In the genomic region with DNA sequence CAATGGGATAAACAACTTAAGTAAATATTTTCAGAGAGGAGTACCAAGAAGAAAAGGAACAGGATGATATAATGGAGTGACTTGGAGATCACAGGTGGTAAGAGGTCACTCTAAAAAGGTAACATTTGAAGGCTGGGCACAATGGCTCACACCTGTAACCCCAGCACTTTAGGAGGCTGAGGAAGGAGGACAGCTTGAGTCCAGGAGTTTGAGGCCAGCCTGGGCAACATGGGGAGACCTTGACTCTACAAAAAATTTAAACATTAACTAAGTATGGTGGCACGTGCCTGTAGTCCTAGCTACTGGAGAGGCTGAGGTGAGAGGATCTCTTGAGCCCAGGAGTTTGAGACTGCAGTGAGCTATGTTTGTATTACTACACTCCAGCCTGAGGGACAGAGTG, we compare ENCODE assay signal across 23 cellular contexts.
"Had no signal": no experiment of that assay in that cellular context is flagged by ENCODE, and none has a peak within 500 bp of the region (broad histone marks: within the 10 kb centered on the region; RNA-seq: fewer than 3 reads in every experiment).

No MANE protein-coding gene starts in this region.

- H3K27me3 ChIP-seq: ascending aorta, cardiac muscle cell, dorsolateral prefrontal cortex, gastroesophageal sphincter, pancreas, tibial nerve had no signal

- H3K36me3 ChIP-seq: ascending aorta, cardiac muscle cell, pancreas, prostate gland had no signal

- H3K9me3 Mint-ChIP-seq: stimulated activated naive B cell treated with anti-CD40 and anti-IgM and Interleukin-4, amounts not matched to agents 10 μg/mL and 1 μg/mL and 100 μg/mL, for 72 hours had no signal

- H3K27ac Mint-ChIP-seq: nephron progenitor cell; stimulated activated naive B cell treated with anti-CD40 and anti-IgM and Interleukin-4, amounts not matched to agents 10 μg/mL and 1 μg/mL and 100 μg/mL, for 72 hours had no signal

- ATAC-seq: activated CD4-positive, CD25-positive, alpha-beta regulatory T cell treated with anti-CD3 and anti-CD28 coated beads, Interleukin-2, amount 50 U/mL, for 24 hours; gastroesophageal sphincter; left colon; pancreas; SK-N-SH treated with all-trans-retinoic acid at 6 μM for 48 hours; stimulated activated naive B cell treated with anti-CD40 and anti-IgM and Interleukin-4, amounts not matched to agents 10 μg/mL and 1 μg/mL and 100 μg/mL, for 72 hours had no signal

- H3K27me3 Mint-ChIP-seq: activated naive CD8-positive, alpha-beta T cell; stimulated activated naive B cell treated with anti-CD40 and anti-IgM and Interleukin-4, amounts not matched to agents 10 μg/mL and 1 μg/mL and 100 μg/mL, for 72 hours had no signal

- H3K4me3 ChIP-seq: ascending aorta, cardiac muscle cell, coronary artery, dorsolateral prefrontal cortex, gastroesophageal sphincter, pancreas, prostate gland, tibial nerve had no signal

- H3K27ac ChIP-seq: ascending aorta, cardiac muscle cell, coronary artery, dorsolateral prefrontal cortex, gastroesophageal sphincter, pancreas, prostate gland, tibial nerve had no signal

- H3K4me3 Mint-ChIP-seq: nephron progenitor cell; stimulated activated naive B cell treated with anti-CD40 and anti-IgM and Interleukin-4, amounts not matched to agents 10 μg/mL and 1 μg/mL and 100 μg/mL, for 72 hours had no signal

- DNase-seq: activated CD8-positive, alpha-beta memory T cell treated with anti-CD3 and anti-CD28 coated beads for 24 hours; activated gamma-delta T cell; activated T-cell treated with anti-CD3 and anti-CD28 coated beads, Interleukin-2, amount 50 U/mL, for 1 hour; cerebellar nuclear complex; dorsolateral prefrontal cortex; effector memory CD4-positive, alpha-beta T cell; hippocampal formation; kidney; left colon; mammary epithelial cell; nephron progenitor cell; pancreas; retina; stimulated activated naive B cell treated with anti-CD40 and anti-IgM and Interleukin-4, amounts not matched to agents 10 μg/mL and 1 μg/mL and 100 μg/mL, for 72 hours had no signal

- H3K9me3 ChIP-seq: ascending aorta, pancreas, prostate gland, tibial nerve had no signal
